In genomic region chrX:110021180-110022022, GRCh38 we compare ENCODE assay signal across 14 cellular contexts. TPM values are rescaled to one million over a fixed set of nuclear protein-coding genes. Genes with fewer than 3 reads are reported as not detected.
DNase-seq lines count a peak whose midpoint lies in the region; ATAC-seq lines count a peak whose summit lies in the region.
"Had no signal": no experiment of that assay in that cellular context is flagged by ENCODE, and none has a peak within 500 bp of the region (broad histone marks: within the 10 kb centered on the region; RNA-seq: fewer than 3 reads in every experiment).

No MANE protein-coding gene starts in this region.

- no peak for ATAC-seq in HG02852 (IDR thresholded peaks at IDR 0.05; ENCODE audit: unreplicated experiment)
- ATAC-seq: activated CD4-positive, CD25-positive, alpha-beta regulatory T cell treated with anti-CD3 and anti-CD28 coated beads, Interleukin-2, amount 50 U/mL, for 24 hours; K562 had no signal

- peak; percentile 80 for DNase-seq in D341Med (ENCODE audit: low spot score)
- peak; percentile 2 for DNase-seq in NCI-H2196 treated with DMSO at 0.1 percent for 48 hours (lab: John Stamatoyannopoulos, UW; ENCODE audit: unreplicated experiment)
- DNase-seq in fibroblast of gingiva (ENCODE audit: low read depth), result peak; percentile 73
- peak; percentile 11 for DNase-seq in pulmonary artery endothelial cell (ENCODE audit: low read depth, low spot score)
- DNase-seq in NCI-H446 (lab: John Stamatoyannopoulos, UW), result no peak
- DNase-seq in DMS79 (lab: John Stamatoyannopoulos, UW), result no peak
- DNase-seq in globus pallidus (ENCODE audit: low spot score), result no peak
- DNase-seq: H7, NCI-H226, SHP77 treated with DMSO at 0.1 percent for 48 hours, trophoblast cell had no signal

RNA-seq across cellular contexts. Expression of gene TMEM164, which starts 18.5 kb away (rescaled TPM):
- total RNA-seq in pulmonary artery endothelial cell, result 25.1 and 31.3 TPM in 2 replicates

Comparison
In these comparisons a context has a peak if more than half of its experiments do, and no peak if none do; other contexts are left out.
1. DNase-seq: peak in D341Med (single experiment), NCI-H2196 treated with DMSO at 0.1 percent for 48 hours (single experiment), fibroblast of gingiva (single experiment) and pulmonary artery endothelial cell (single experiment); none in NCI-H446 (0 of 2), DMS79 (single experiment) and globus pallidus (single experiment).